2 cellular contexts compared by ENCODE assay signal in genomic region chr7:1592299-1592842, GRCh38.
TF ChIP-seq lines count a peak whose summit lies in the region.

No MANE protein-coding gene starts in this region.

TF ChIP-seq in SK-N-SH, 30 proteins besides CTCF, POLR2A, EP300 and RAD21:
- TF ChIP-seq RCOR1 (IDR thresholded peaks at IDR 0.05; ENCODE audit: low read length) (no peak), USF2 (IDR thresholded peaks at IDR 0.05; ENCODE audit: borderline replicate concordance, low read depth, low read length) (no peak), GATA2 (CRISPR knock-in tag; IDR thresholded peaks at IDR 0.05) (no peak)

TF ChIP-seq in SK-N-SH treated with all-trans-retinoic acid at 6 μM for 48 hours, 23 proteins besides CTCF, POLR2A, EP300 and RAD21:
- no peak for TF ChIP-seq TCF4 (CRISPR knock-in tag; IDR thresholded peaks at IDR 0.05; ENCODE audit: borderline replicate concordance)
- no peak for TF ChIP-seq CSRNP3 (CRISPR knock-in tag; IDR thresholded peaks at IDR 0.05)
- TF ChIP-seq GLIS3 (CRISPR knock-in tag; IDR thresholded peaks at IDR 0.05): no peak
- TF ChIP-seq TOX (CRISPR knock-in tag; IDR thresholded peaks at IDR 0.05; ENCODE audit: borderline replicate concordance): no peak
- no peak for TF ChIP-seq BACH2 (CRISPR knock-in tag; IDR thresholded peaks at IDR 0.05; ENCODE audit: borderline replicate concordance)
